Comparison of ENCODE assay signal across 10 cellular contexts in genomic region chr1:54949971-54950360, GRCh38. TPM values are rescaled to one million over a fixed set of nuclear protein-coding genes. Genes with fewer than 3 reads are reported as not detected.
DNase-seq lines count a peak whose midpoint lies in the region; TF ChIP-seq lines count a peak whose summit lies in the region.
"Had no signal": no experiment of that assay in that cellular context is flagged by ENCODE, and none has a peak within 500 bp of the region (broad histone marks: within the 10 kb centered on the region; RNA-seq: fewer than 3 reads in every experiment).

No MANE protein-coding gene starts in this region.

- no peak for DNase-seq in CD14-positive monocyte (ENCODE audit: low spot score)
- no peak for DNase-seq in RWPE1 (ENCODE audit: low spot score)
- DNase-seq in esophagus squamous epithelium (lab: John Stamatoyannopoulos, UW), result no peak
- DNase-seq in osteoblast (ENCODE audit: insufficient read length, low spot score, missing footprints), result no peak
- DNase-seq in NCI-H2227 (lab: John Stamatoyannopoulos, UW; ENCODE audit: unreplicated experiment), result no peak
- DNase-seq in activated naive CD4-positive, alpha-beta T cell treated with Interleukin-2 at 50 U/mL for 16 hours, result no peak
- no peak for DNase-seq in posterior vena cava (ENCODE audit: low spot score)
- DNase-seq in stimulated activated CD8-positive, alpha-beta memory T cell treated with anti-CD3 and anti-CD28 coated beads, Interleukin-4, amount 100 ng/mL, for 48 hours, result no peak

- H3K27me3 Mint-ChIP-seq in CD14-positive monocyte (ENCODE audit: low read depth in 3 of 3), result no peaks in the 10 kb centered on the region

- H3K36me3 Mint-ChIP-seq in CD14-positive monocyte, result peaks cover 0 to 2% of the 10 kb centered on the region in 2 donors

- no peak overlapping the region for H3K4me3 Mint-ChIP-seq in CD14-positive monocyte

- H3K27ac ChIP-seq in RWPE1 (peak overlapping the region; percentile 79), esophagus squamous epithelium (peak overlapping the region; percentile 33 to 76 (median 71)), osteoblast (ENCODE audit: low read depth, low read length) (peak overlapping the region; percentile 50)

- H3K27ac Mint-ChIP-seq in CD14-positive monocyte, result peak overlapping the region in 5 of 7 donors; percentile 43 to 82 (median 78)

- H3K4me2 ChIP-seq in osteoblast (ENCODE audit: insufficient read depth, low read length), result peak overlapping the region; percentile 83

- 43 to 57% methylated on average over 6 of the region's 6 CpGs for WGBS in esophagus squamous epithelium, 2 donors

- POLR2A ChIA-PET in RWPE1 (lab: Yijun Ruan, JAX; ENCODE audit: low non-redundant PET), result no interaction called here

- intact Hi-C loops in CD14-positive monocyte (cut with micrococcal nuclease), result no loop called here
- intact Hi-C loops in esophagus squamous epithelium (cut with DNase I), result loop anchor here (5.0 to 10.0 kb wide), 2 partner anchors 47 to 65 kb away; partner anchors contain the start of genes BSND and DHCR24
- intact Hi-C loops in posterior vena cava (cut with DNase I), result loop anchor here (2.0 to 5.0 kb wide), 2 partner anchors 47 kb away; partner anchors contain the start of gene BSND (in 1 of the 2)

- peaks cover 71% of the 10 kb centered on the region for H3K4me1 Mint-ChIP-seq in CD14-positive monocyte

- H3K36me3 ChIP-seq in esophagus squamous epithelium, result no peaks in the 10 kb centered on the region
- no peaks in the 10 kb centered on the region for H3K36me3 ChIP-seq in osteoblast (ENCODE audit: insufficient read depth, low read length)

- TF ChIP-seq POLR2A in esophagus squamous epithelium (IDR thresholded peaks at IDR 0.05), result no peak

- H3K9me3 ChIP-seq in esophagus squamous epithelium, result no peaks in the 10 kb centered on the region
- H3K9me3 ChIP-seq in osteoblast (ENCODE audit: low read depth, low read length), result no peaks in the 10 kb centered on the region

- no peaks in the 10 kb centered on the region for H3K9me3 Mint-ChIP-seq in CD14-positive monocyte

- H3K4me1 ChIP-seq in esophagus squamous epithelium (peaks cover 7 to 38% (median 13%) of the 10 kb centered on the region in 3 donors), osteoblast (ENCODE audit: insufficient read depth, low read length) (peaks cover 10% of the 10 kb centered on the region)

- H4K20me1 ChIP-seq in osteoblast (ENCODE audit: insufficient read depth, low read length), result no peaks in the 10 kb centered on the region

- H3K4me3 ChIP-seq in esophagus squamous epithelium (peak overlapping the region in 1 of 4 donors; percentile 41), osteoblast (ENCODE audit: insufficient read depth, low read length) (peak overlapping the region; percentile 64)
- H3K4me3 ChIP-seq: lung had no signal

- no peak for TF ChIP-seq CTCF in CD14-positive monocyte (IDR thresholded peaks at IDR 0.05)
- TF ChIP-seq CTCF in RWPE1 (conservative IDR thresholded peaks at IDR 0.05; ENCODE audit: low read depth), result no peak
- no peak for TF ChIP-seq CTCF in esophagus squamous epithelium (IDR thresholded peaks at IDR 0.05)
- TF ChIP-seq CTCF in osteoblast (IDR thresholded peaks at IDR 0.05; ENCODE audit: extremely low read depth, low read depth, low read length), result no peak

- CTCF ChIA-PET in RWPE1 (lab: Yijun Ruan, JAX), result interaction anchor here (0.6 to 4.3 kb wide), 10 partner anchors 10 to 90 kb away, joined by 3 to 60 read pairs (median 6); partner anchors contain the start of genes BSND and PCSK9

- H2AFZ ChIP-seq in osteoblast (ENCODE audit: low read length), result peak overlapping the region; percentile 99

- H3K27me3 ChIP-seq in esophagus squamous epithelium (no peaks in the 10 kb centered on the region), osteoblast (ENCODE audit: insufficient read depth, low read length) (no peaks in the 10 kb centered on the region)

- H3K79me2 ChIP-seq in osteoblast (ENCODE audit: insufficient read depth, low read length), result no peaks in the 10 kb centered on the region

RNA-seq across cellular contexts. Expression of gene TMEM61, which starts 30.5 kb away (rescaled TPM):
- not detected for polyA plus RNA-seq in CD14-positive monocyte
- total RNA-seq in esophagus squamous epithelium, result 1 to 10 TPM in 2 of 4 donors, under 1 TPM in 1, not detected in 1; 0.95 to 2.3 (median 1.0) TPM
- not detected in 2 replicates for total RNA-seq in osteoblast
- total RNA-seq in posterior vena cava, result 10 to 100 TPM in 1 of 2 donors, 1 to 10 TPM in 1; 3.0 to 11.0 TPM
- polyA plus RNA-seq: BJ had no signal

RNA-seq across cellular contexts. Expression of gene BSND, which starts 48.8 kb away (rescaled TPM):
- not detected for polyA plus RNA-seq in CD14-positive monocyte
- total RNA-seq in esophagus squamous epithelium, result not detected
- total RNA-seq in osteoblast, result not detected in 2 replicates
- total RNA-seq in posterior vena cava, result not detected
- total RNA-seq: lung had no signal
- polyA plus RNA-seq: BJ had no signal

Comparison
In these comparisons a context has a peak if more than half of its experiments do, and no peak if none do; other contexts are left out.
1. intact Hi-C loops: an anchor here in esophagus squamous epithelium (5.0 to 10.0 kb wide) and posterior vena cava (2.0 to 5.0 kb wide); none called in CD14-positive monocyte.